8 cellular contexts compared by ENCODE assay signal in the genomic region with DNA sequence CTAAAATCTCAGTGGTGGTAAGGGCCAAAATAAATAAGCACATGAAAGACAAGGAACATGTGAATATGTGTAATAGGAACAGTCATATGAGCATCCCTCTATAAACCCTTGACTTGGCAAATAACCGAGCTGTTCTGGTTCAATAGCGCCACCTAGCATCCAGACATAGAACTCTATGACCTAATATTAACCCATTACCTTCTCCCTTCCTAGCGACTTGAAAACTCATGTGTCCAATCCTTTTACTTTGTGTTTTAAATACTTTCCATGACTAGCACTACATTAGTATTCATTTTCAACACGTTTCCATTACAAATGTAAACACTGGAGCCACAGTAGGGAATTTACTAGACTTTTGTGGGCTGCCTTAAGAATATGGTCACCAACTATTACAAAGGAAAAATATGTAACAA.
DNase-seq lines count a peak whose midpoint lies in the region; ATAC-seq, FAIRE-seq and TF ChIP-seq lines count a peak whose summit lies in the region.

No MANE protein-coding gene starts in this region.

- H3K4me3 ChIP-seq in AG04450 (ENCODE audit: low read depth, low read length) (no peak overlapping the region), adrenal gland (no peak overlapping the region)

- TF ChIP-seq POLR2A in adrenal gland (IDR thresholded peaks at IDR 0.05) (no peak), GM18505 (IDR thresholded peaks at IDR 0.05; ENCODE audit: borderline replicate concordance, extremely low read depth, insufficient read depth, insufficient read length) (no peak)

- 47 to 62% (median 51%) methylated on average over 4 of the region's 4 CpGs for WGBS in adrenal gland, 4 donors

- H3K27me3 ChIP-seq in AG04450 (ENCODE audit: control insufficient read depth, insufficient read depth, low read length) (no peaks in the 10 kb centered on the region), adrenal gland (no peaks in the 10 kb centered on the region)

- ATAC-seq in HG03108 (IDR thresholded peaks at IDR 0.05; ENCODE audit: unreplicated experiment) (no peak), GM18505 (IDR thresholded peaks at IDR 0.05; ENCODE audit: unreplicated experiment) (no peak)

- DNase-seq in AG04450 (ENCODE audit: low read depth, low spot score) (peak; percentile 92), GM18507 (ENCODE audit: extremely low spot score, insufficient read length, low read depth) (no peak), NCI-H526 treated with DMSO at 0.1 percent for 48 hours (lab: John Stamatoyannopoulos, UW) (peak; percentile 47), adrenal gland (peak in 4 of 7 donors; percentile 30 to 50 (median 46)), kidney tubule cell (ENCODE audit: low spot score) (peak; percentile 73), activated gamma-delta T cell (lab: John Stamatoyannopoulos, UW) (no peak)

- no peaks in the 10 kb centered on the region for H3K36me3 ChIP-seq in adrenal gland (replicated peaks in 1 of 2)

- H3K27ac ChIP-seq in AG04450 (ENCODE audit: low read depth, low read length) (no peak overlapping the region), adrenal gland (no peak overlapping the region)

- peaks cover 3 to 11% of the 10 kb centered on the region in 2 donors for H3K4me1 ChIP-seq in adrenal gland (replicated peaks in 1 of 2)

- TF ChIP-seq CTCF in AG04450 (IDR thresholded peaks at IDR 0.05; ENCODE audit: low read depth, low read length) (peak; percentile 78), adrenal gland (IDR thresholded peaks at IDR 0.05) (peak; percentile 19 to 66 (median 56))

- CTCF ChIA-PET in AG04450 (lab: Charles Lee), result interaction anchor here (0.6 to 10.9 kb wide), 29 partner anchors 8 to 616 kb away, joined by 3 to 132 read pairs (median 4); no protein-coding TSS in a partner anchor

- intact Hi-C loops in adrenal gland (cut with DNase I), result loop anchor here in 1 of 2 donors (5.0 kb wide), 3 partner anchors 51 to 496 kb away; no protein-coding TSS in a partner anchor

- peak; percentile 31 for FAIRE-seq in GM18507 (lab: Jason Lieb, UNC)

- H3K9me3 ChIP-seq in AG04450 (ENCODE audit: control insufficient read depth, insufficient read depth, low read length), result peaks cover 2% of the 10 kb centered on the region; the same call in 1 of the 2 replicates
- H3K9me3 ChIP-seq in adrenal gland (replicated peaks in 1 of 3), result no peaks in the 10 kb centered on the region

- POLR2A ChIA-PET in AG04450 (lab: Yijun Ruan, JAX), result interaction anchor here (0.6 to 0.7 kb wide), 2 partner anchors 252 to 668 kb away, joined by 3 to 5 read pairs; no protein-coding TSS in a partner anchor

Comparison
In these comparisons a context has a peak if more than half of its experiments do, and no peak if none do; other contexts are left out.
1. DNase-seq: peak in AG04450 (single experiment), NCI-H526 treated with DMSO at 0.1 percent for 48 hours (single experiment), adrenal gland (4 of 7) and kidney tubule cell (single experiment); none in GM18507 (single experiment) and activated gamma-delta T cell (single experiment).